In the genomic region with DNA sequence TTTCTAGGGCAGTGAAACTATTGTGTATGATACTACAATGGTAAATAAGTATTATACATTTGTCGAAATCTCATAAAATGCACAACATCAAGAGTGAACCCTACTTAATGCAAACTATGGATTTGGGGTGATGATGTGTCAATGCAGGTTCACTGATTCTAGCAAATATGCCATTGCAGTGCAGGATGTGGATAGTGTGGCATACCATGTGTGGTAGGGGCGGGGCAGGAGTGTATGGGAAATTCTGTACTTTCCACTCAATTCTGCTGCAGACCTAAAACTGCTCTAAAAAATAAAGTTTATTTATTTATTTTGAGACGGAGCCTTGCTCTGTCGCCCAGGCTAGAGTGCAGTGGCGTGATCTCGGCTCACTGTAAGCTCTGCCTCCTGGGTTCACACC, we compare ENCODE assay signal across 18 cellular contexts. TPM values are rescaled to one million over a fixed set of nuclear protein-coding genes. Genes with fewer than 3 reads are reported as not detected.
DNase-seq lines count a peak whose midpoint lies in the region; ATAC-seq, FAIRE-seq and TF ChIP-seq lines count a peak whose summit lies in the region.
"Had no signal": no experiment of that assay in that cellular context is flagged by ENCODE, and none has a peak within 500 bp of the region (broad histone marks: within the 10 kb centered on the region; RNA-seq: fewer than 3 reads in every experiment).

No MANE protein-coding gene starts in this region.

- ATAC-seq in T-helper 17 cell, result no peak
- ATAC-seq in activated T-helper 17 cell treated with anti-CD3 and anti-CD28 coated beads, Interleukin-2, amount 50 U/mL, for 72 hours (replicated peaks), result peak; percentile 29
- ATAC-seq in natural killer cell treated with Interleukin-12 subunit alpha and Interleukin-12 subunit beta and Interleukin-15 and Interleukin-18, amount 100 ng/mL, for 72 hours, result peak; percentile 84
- ATAC-seq in GM18517 (IDR thresholded peaks at IDR 0.05; ENCODE audit: unreplicated experiment), result no peak
- no peak for ATAC-seq in GM21367 (IDR thresholded peaks at IDR 0.05; ENCODE audit: unreplicated experiment)

- H3K9me3 ChIP-seq in T-helper 17 cell (ENCODE audit: control insufficient read depth, low read length, poor library complexity, severe bottlenecking), result no peaks in the 10 kb centered on the region

- H3K4me1 Mint-ChIP-seq in T-helper 17 cell, result peaks cover 21% of the 10 kb centered on the region
- peaks cover 8% of the 10 kb centered on the region for H3K4me1 Mint-ChIP-seq in activated T-helper 17 cell treated with anti-CD3 and anti-CD28 coated beads, Interleukin-2, amount 50 U/mL, for 72 hours
- H3K4me1 Mint-ChIP-seq in natural killer cell treated with Interleukin-12 subunit alpha and Interleukin-12 subunit beta and Interleukin-15 and Interleukin-18, amount 100 ng/mL, for 72 hours (ENCODE audit: low read depth in 2 of 2), result peaks cover 33% of the 10 kb centered on the region in 2 donors

- peak; percentile 40 for FAIRE-seq in GM12892 (lab: Jason Lieb, UNC)

- DNase-seq in GM12892 (ENCODE audit: insufficient read length) (no peak), T-helper 17 cell (no peak), NCI-H2196 (lab: John Stamatoyannopoulos, UW; ENCODE audit: unreplicated experiment) (no peak)
- DNase-seq in natural killer cell treated with Interleukin-12 subunit alpha and Interleukin-12 subunit beta and Interleukin-15 and Interleukin-18, amount 100 ng/mL, for 72 hours (ENCODE audit: low spot score), result peak; percentile 73
- DNase-seq: DMS53, EL, H7, HFFc6, KG1, NCI-H1105 treated with DMSO at 0.1 percent for 48 hours, NCI-H187 treated with DMSO at 0.1 percent for 48 hours, NCI-H226, NCI-H524 treated with DMSO at 0.1 percent for 48 hours, SIG-M5 had no signal

- peak overlapping the region; percentile 36 for H3K4me3 Mint-ChIP-seq in T-helper 17 cell
- H3K4me3 Mint-ChIP-seq in activated T-helper 17 cell treated with anti-CD3 and anti-CD28 coated beads, Interleukin-2, amount 50 U/mL, for 72 hours, result no peak overlapping the region
- H3K4me3 Mint-ChIP-seq in natural killer cell treated with Interleukin-12 subunit alpha and Interleukin-12 subunit beta and Interleukin-15 and Interleukin-18, amount 100 ng/mL, for 72 hours, result peak overlapping the region; percentile 38
- H3K4me3 Mint-ChIP-seq: HFFc6 had no signal

- no peak for TF ChIP-seq POLR2A in GM12892 (IDR thresholded peaks at IDR 0.05; ENCODE audit: low read depth, low read length)

- H3K9me3 Mint-ChIP-seq in activated T-helper 17 cell treated with anti-CD3 and anti-CD28 coated beads, Interleukin-2, amount 50 U/mL, for 72 hours, result no peaks in the 10 kb centered on the region
- no peaks in the 10 kb centered on the region for H3K9me3 Mint-ChIP-seq in natural killer cell treated with Interleukin-12 subunit alpha and Interleukin-12 subunit beta and Interleukin-15 and Interleukin-18, amount 100 ng/mL, for 72 hours
- H3K9me3 Mint-ChIP-seq: CD8-positive, alpha-beta memory T cell; HFFc6 had no signal

- no peak overlapping the region for H3K27ac Mint-ChIP-seq in T-helper 17 cell
- H3K27ac Mint-ChIP-seq in activated T-helper 17 cell treated with anti-CD3 and anti-CD28 coated beads, Interleukin-2, amount 50 U/mL, for 72 hours, result no peak overlapping the region
- peak overlapping the region in 1 of 2 donors; percentile 74 for H3K27ac Mint-ChIP-seq in natural killer cell treated with Interleukin-12 subunit alpha and Interleukin-12 subunit beta and Interleukin-15 and Interleukin-18, amount 100 ng/mL, for 72 hours
- H3K27ac Mint-ChIP-seq: HFFc6 had no signal

- no peaks in the 10 kb centered on the region for H3K27me3 Mint-ChIP-seq in T-helper 17 cell
- H3K27me3 Mint-ChIP-seq in activated T-helper 17 cell treated with anti-CD3 and anti-CD28 coated beads, Interleukin-2, amount 50 U/mL, for 72 hours, result no peaks in the 10 kb centered on the region
- H3K27me3 Mint-ChIP-seq in natural killer cell treated with Interleukin-12 subunit alpha and Interleukin-12 subunit beta and Interleukin-15 and Interleukin-18, amount 100 ng/mL, for 72 hours, result no peaks in the 10 kb centered on the region
- H3K27me3 Mint-ChIP-seq: CD8-positive, alpha-beta memory T cell had no signal

- H3K36me3 Mint-ChIP-seq in T-helper 17 cell (ENCODE audit: low read depth), result peaks cover 3% of the 10 kb centered on the region
- H3K36me3 Mint-ChIP-seq in activated T-helper 17 cell treated with anti-CD3 and anti-CD28 coated beads, Interleukin-2, amount 50 U/mL, for 72 hours (ENCODE audit: low read depth), result no peaks in the 10 kb centered on the region
- H3K36me3 Mint-ChIP-seq in natural killer cell treated with Interleukin-12 subunit alpha and Interleukin-12 subunit beta and Interleukin-15 and Interleukin-18, amount 100 ng/mL, for 72 hours, result no peaks in the 10 kb centered on the region
- H3K36me3 Mint-ChIP-seq: CD8-positive, alpha-beta memory T cell had no signal

RNA-seq across cellular contexts. Expression of a gene that starts 44.3 kb away (rescaled TPM):
- polyA plus RNA-seq in GM12892 (2012; ENCODE audit: missing spikeins), result 29.1 TPM
- total RNA-seq in T-helper 17 cell, result 10 to 100 TPM; 12.5 to 22.7 TPM
- 10 to 100 TPM; 11.2 to 23.0 TPM for total RNA-seq in activated T-helper 17 cell treated with anti-CD3 and anti-CD28 coated beads, Interleukin-2, amount 50 U/mL, for 72 hours
- total RNA-seq in natural killer cell treated with Interleukin-12 subunit alpha and Interleukin-12 subunit beta and Interleukin-15 and Interleukin-18, amount 100 ng/mL, for 72 hours, result 10 to 100 TPM; 33.1 to 47.3 TPM

Comparison
In these comparisons a context has a peak if more than half of its experiments do, and no peak if none do; other contexts are left out.
1. ATAC-seq: peak in activated T-helper 17 cell treated with anti-CD3 and anti-CD28 coated beads, Interleukin-2, amount 50 U/mL, for 72 hours (single experiment) and natural killer cell treated with Interleukin-12 subunit alpha and Interleukin-12 subunit beta and Interleukin-15 and Interleukin-18, amount 100 ng/mL, for 72 hours (2 of 2); none in T-helper 17 cell (single experiment), GM18517 (single experiment) and GM21367 (single experiment).